ENCODE assay signal across 8 cellular contexts in genomic region chr13:111187879-111188643, GRCh38.
DNase-seq lines count a peak whose midpoint lies in the region; ATAC-seq, FAIRE-seq and TF ChIP-seq lines count a peak whose summit lies in the region.

No MANE protein-coding gene starts in this region.

- dilution Hi-C loops in endothelial cell of umbilical vein (cut with MboI; ENCODE audit: extremely low pct_ligation_motif_present, low sequenced_read_pairs): no loop called here

- H3K9me3 ChIP-seq in endothelial cell of umbilical vein (replicated peaks; ENCODE audit: control insufficient read depth, insufficient read depth, low read length) (no peaks in the 10 kb centered on the region), trophoblast cell (ENCODE audit: insufficient read depth, low read depth, low read length) (no peaks in the 10 kb centered on the region)

- no peak overlapping the region for H4K12ac ChIP-seq in trophoblast cell (ENCODE audit: low read depth, low read length)

- POLR2A ChIA-PET in endothelial cell of umbilical vein (lab: Charles Lee): no interaction called here

- peak overlapping the region; percentile 2 for H3K18ac ChIP-seq in trophoblast cell (ENCODE audit: low read length)

- H3K23ac ChIP-seq in trophoblast cell (ENCODE audit: low read length): no peak overlapping the region

- H4K8ac ChIP-seq in trophoblast cell (ENCODE audit: low read depth, low read length): no peak overlapping the region

- no TSS peak for BruUV-seq in endothelial cell of umbilical vein (replicated peaks; lab: Mats Ljungman, UMichigan)

- H3K27ac ChIP-seq in endothelial cell of umbilical vein (ENCODE audit: insufficient read depth, low read depth, low read length) (no peak overlapping the region), trophoblast cell (ENCODE audit: low read depth, low read length) (no peak overlapping the region)

- H3K4me3 ChIP-seq in endothelial cell of umbilical vein (replicated peaks in 1 of 3; ENCODE audit: insufficient read depth in 1 of 3, low read depth in 1 of 3, low read length in 3 of 3) (no peak overlapping the region), trophoblast cell (ENCODE audit: low read depth, low read length) (no peak overlapping the region)

- H2BK120ac ChIP-seq in trophoblast cell (ENCODE audit: insufficient read depth, low read length, poor library complexity): no peak overlapping the region

- H3K79me2 ChIP-seq in endothelial cell of umbilical vein (ENCODE audit: control insufficient read depth, insufficient read depth, low read length): peaks cover 52% of the 10 kb centered on the region
- no peaks in the 10 kb centered on the region for H3K79me2 ChIP-seq in trophoblast cell (ENCODE audit: control insufficient read depth, insufficient read depth, low read length, poor library complexity)

- no CpG with 5 or more reads among the region's 15 CpGs for WGBS in trophoblast cell (ENCODE audit: extremely low coverage, insufficient coverage, insufficient read length)

- TF ChIP-seq CTCF in endothelial cell of umbilical vein (IDR thresholded peaks at IDR 0.05; ENCODE audit: extremely low read depth in 1 of 2, insufficient read depth in 1 of 2, low read depth in 1 of 2, low read length in 2 of 2): no peak

- CTCF ChIA-PET in endothelial cell of umbilical vein (lab: Charles Lee): interaction anchor here (1.0 to 3.1 kb wide), 5 partner anchors 10 to 120 kb away, joined by 3 to 14 read pairs (median 3); no protein-coding TSS in a partner anchor

- H3K4me2 ChIP-seq in endothelial cell of umbilical vein (ENCODE audit: insufficient read depth, low read length) (no peak overlapping the region), trophoblast cell (ENCODE audit: low read length) (no peak overlapping the region)

- no peaks in the 10 kb centered on the region for H4K20me1 ChIP-seq in endothelial cell of umbilical vein (replicated peaks; ENCODE audit: control insufficient read depth, extremely low read depth, insufficient read depth, low read length)

- no peak overlapping the region for H3K4ac ChIP-seq in trophoblast cell (ENCODE audit: low read depth, low read length)

- H3K9ac ChIP-seq in endothelial cell of umbilical vein (replicated peaks; ENCODE audit: extremely low read depth, insufficient read depth, low read length): no peak overlapping the region
- H3K9ac ChIP-seq in trophoblast cell (ENCODE audit: low read length): no peak overlapping the region

- FAIRE-seq in endothelial cell of umbilical vein (lab: Jason Lieb, UNC): peak; percentile 38

- H3K4me1 ChIP-seq in endothelial cell of umbilical vein (ENCODE audit: control insufficient read depth, extremely low read depth, insufficient read depth, low read length) (peaks cover 9% of the 10 kb centered on the region), trophoblast cell (ENCODE audit: control insufficient read depth in 1 of 2, insufficient read depth in 2 of 2, low read length in 2 of 2) (peaks cover 8 to 12% of the 10 kb centered on the region in 2 experiments)

- no peak overlapping the region for H2BK5ac ChIP-seq in trophoblast cell (ENCODE audit: low read depth, low read length, poor library complexity)

- peak; percentile 28 for ATAC-seq in GM18502 (IDR thresholded peaks at IDR 0.05; ENCODE audit: poor library complexity, unreplicated experiment)
- ATAC-seq in HG02763 (IDR thresholded peaks at IDR 0.05; ENCODE audit: unreplicated experiment): no peak
- ATAC-seq in HG03159 (IDR thresholded peaks at IDR 0.05; ENCODE audit: unreplicated experiment): no peak
- ATAC-seq in HG02870 (IDR thresholded peaks at IDR 0.05; ENCODE audit: unreplicated experiment): no peak

- H3K9me1 ChIP-seq in endothelial cell of umbilical vein (replicated peaks; ENCODE audit: control insufficient read depth, extremely low read depth, insufficient read depth, low read length): no peaks in the 10 kb centered on the region

- H2AFZ ChIP-seq in endothelial cell of umbilical vein (ENCODE audit: low read depth, low read length) (no peak overlapping the region), trophoblast cell (ENCODE audit: insufficient read depth, low read length, poor library complexity) (no peak overlapping the region)

- no peak overlapping the region for H2BK12ac ChIP-seq in trophoblast cell (ENCODE audit: low read length)

- H3K36me3 ChIP-seq in endothelial cell of umbilical vein (ENCODE audit: control insufficient read depth in 2 of 2, extremely low read depth in 1 of 2, insufficient read depth in 2 of 2, low read length in 2 of 2) (no peaks in the 10 kb centered on the region), trophoblast cell (ENCODE audit: control insufficient read depth in 1 of 2, insufficient read depth in 2 of 2, low read length in 2 of 2) (peaks cover 0 to 3% of the 10 kb centered on the region in 2 experiments)

- no peak overlapping the region for H3K14ac ChIP-seq in trophoblast cell (ENCODE audit: low read length)

- H3K79me1 ChIP-seq in trophoblast cell (ENCODE audit: low read length): no peaks in the 10 kb centered on the region

- intact Hi-C loops in endothelial cell of umbilical vein (cut with micrococcal nuclease): no loop called here

- H3K27me3 ChIP-seq in endothelial cell of umbilical vein (ENCODE audit: control insufficient read depth in 2 of 2, insufficient read depth in 2 of 2, low read length in 2 of 2): no peaks in the 10 kb centered on the region
- no peaks in the 10 kb centered on the region for H3K27me3 ChIP-seq in trophoblast cell (ENCODE audit: insufficient read depth, low read length)

- DNase-seq in NCI-H524 (lab: John Stamatoyannopoulos, UW) (peak; percentile 93), endothelial cell of umbilical vein (ENCODE audit: low read depth, low spot score) (peak; percentile 44), trophoblast cell (peak; percentile 43 to 69)
- DNase-seq in stimulated activated naive CD4-positive, alpha-beta T cell treated with Interleukin-2 at 50 U/mL for 16 hours (lab: John Stamatoyannopoulos, UW): no peak

- no peak overlapping the region for H4K91ac ChIP-seq in trophoblast cell (ENCODE audit: low read depth, low read length)

- no peak for TF ChIP-seq POLR2A in endothelial cell of umbilical vein (IDR thresholded peaks at IDR 0.05; ENCODE audit: low read depth, low read length)

- H2AK5ac ChIP-seq in trophoblast cell (ENCODE audit: low read length): no peak overlapping the region

TF ChIP-seq in endothelial cell of umbilical vein, 7 proteins besides CTCF, POLR2A, EP300 and RAD21:
- TF ChIP-seq FOS (IDR thresholded peaks at IDR 0.05; ENCODE audit: borderline replicate concordance, insufficient read depth, low read length) (peak; percentile 31), MYC (IDR thresholded peaks at IDR 0.05; ENCODE audit: low read depth, low read length) (no peak), POLR2AphosphoS5 (IDR thresholded peaks at IDR 0.05; ENCODE audit: insufficient read depth, low read depth, low read length) (no peak), JUN (IDR thresholded peaks at IDR 0.05; ENCODE audit: borderline replicate concordance, insufficient read depth, insufficient read length, low read depth) (peak; percentile 48)
